In the genomic region with DNA sequence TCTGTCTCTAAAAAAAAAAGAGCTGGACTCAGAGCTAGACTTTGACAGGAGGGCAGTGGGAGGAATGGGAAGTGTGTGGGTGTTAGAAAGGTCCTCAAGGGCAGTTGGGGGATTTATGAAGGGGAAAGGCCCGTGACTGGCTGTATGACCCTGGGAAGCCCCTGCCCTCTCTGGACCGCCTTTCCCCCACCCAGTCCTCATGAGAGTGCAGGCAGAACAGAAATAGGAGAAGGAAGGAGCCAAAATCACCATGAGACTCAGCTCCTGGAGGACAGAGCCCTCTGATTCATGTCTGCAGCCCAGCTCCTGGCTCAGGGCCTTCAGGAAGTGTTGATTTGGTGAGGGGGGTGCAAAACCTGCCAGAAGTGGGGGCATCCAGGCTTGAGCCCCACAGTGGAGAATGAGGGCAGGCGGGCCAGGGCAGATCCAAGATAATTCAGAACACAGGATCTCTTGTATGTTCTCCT, we compare ENCODE assay signal across 10 cellular contexts. TPM values are rescaled to one million over a fixed set of nuclear protein-coding genes. Genes with fewer than 3 reads are reported as not detected.
A peak's percentile ranks its signal among the peaks of the same experiment; 100 is the strongest.
DNase-seq lines count a peak whose midpoint lies in the region; ATAC-seq and TF ChIP-seq lines count a peak whose summit lies in the region.
"Had no signal": no experiment of that assay in that cellular context is flagged by ENCODE, and none has a peak within 500 bp of the region (broad histone marks: within the 10 kb centered on the region; RNA-seq: fewer than 3 reads in every experiment).

No MANE protein-coding gene starts in this region.

- BruUV-seq in Caco-2 (replicated peaks; lab: Mats Ljungman, UMichigan): no TSS peak

- peak; percentile 52 for DNase-seq in GM20000 (ENCODE audit: low spot score)
- DNase-seq in mesenchymal stem cell: no peak
- DNase-seq in NCI-H128 (lab: John Stamatoyannopoulos, UW; ENCODE audit: unreplicated experiment): no peak
- no peak for DNase-seq in Caco-2
- DNase-seq: GOT3 had no signal

- peak overlapping the region; percentile 50 for H3K4me3 Mint-ChIP-seq in activated naive CD8-positive, alpha-beta T cell
- H3K4me3 Mint-ChIP-seq in Caco-2 (ENCODE audit: unreplicated experiment): no peak overlapping the region

- H2BK5ac ChIP-seq in mesenchymal stem cell (ENCODE audit: low read depth, low read length, poor library complexity, severe bottlenecking): no peak overlapping the region

- no peaks in the 10 kb centered on the region for H3K36me3 Mint-ChIP-seq in activated naive CD8-positive, alpha-beta T cell
- H3K36me3 Mint-ChIP-seq in Caco-2 (ENCODE audit: insufficient read depth, unreplicated experiment): peaks cover 11% of the 10 kb centered on the region

- H3K18ac ChIP-seq in mesenchymal stem cell (ENCODE audit: low read depth in 1 of 2, low read length in 2 of 2): peak overlapping the region; percentile 70 to 81

- H3K4me1 ChIP-seq in BLaER1 (peaks cover 55% of the 10 kb centered on the region), mesenchymal stem cell (ENCODE audit: control insufficient read depth, insufficient read depth, low read depth, low read length) (peaks cover 20% of the 10 kb centered on the region), Caco-2 (peaks cover 5% of the 10 kb centered on the region; the same call in 1 of the 2 replicates)

- H3K4ac ChIP-seq in mesenchymal stem cell (ENCODE audit: low read depth in 1 of 2, low read length in 2 of 2): no peak overlapping the region

- no peak overlapping the region for H3K4me3 ChIP-seq in BLaER1
- H3K4me3 ChIP-seq in mesenchymal stem cell (ENCODE audit: insufficient read depth in 1 of 2, low read depth in 1 of 2, low read length in 2 of 2): no peak overlapping the region
- no peak overlapping the region for H3K4me3 ChIP-seq in Caco-2 (ENCODE audit: low read depth, low read length)

- H3K9ac ChIP-seq in BLaER1: no peak overlapping the region
- peak overlapping the region; percentile 54 for H3K9ac ChIP-seq in mesenchymal stem cell (ENCODE audit: low read length)

- no peak overlapping the region for H4K91ac ChIP-seq in mesenchymal stem cell (ENCODE audit: low read length)

- H3K36me3 ChIP-seq in BLaER1 (peaks cover 25% of the 10 kb centered on the region), mesenchymal stem cell (ENCODE audit: control insufficient read depth in 1 of 2, insufficient read depth in 2 of 2, low read depth in 1 of 2, low read length in 2 of 2) (peaks cover 0 to 25% of the 10 kb centered on the region in 2 experiments), Caco-2 (ENCODE audit: control insufficient read depth, insufficient read depth, low read length) (peaks cover 1% of the 10 kb centered on the region; the same call in 1 of the 2 replicates)

- peak overlapping the region; percentile 62 to 79 for H2BK12ac ChIP-seq in mesenchymal stem cell (ENCODE audit: low read length in 2 of 2)

- H2BK120ac ChIP-seq in mesenchymal stem cell (ENCODE audit: low read depth, low read length): peak overlapping the region; percentile 64

- no peak overlapping the region for H3K23ac ChIP-seq in mesenchymal stem cell (ENCODE audit: low read length in 2 of 2)

- H3K9me3 Mint-ChIP-seq in activated naive CD8-positive, alpha-beta T cell (ENCODE audit: low read depth): no peaks in the 10 kb centered on the region
- H3K9me3 Mint-ChIP-seq in Caco-2 (ENCODE audit: unreplicated experiment): no peaks in the 10 kb centered on the region

- H3K9me3 ChIP-seq in BLaER1 (no peaks in the 10 kb centered on the region), mesenchymal stem cell (ENCODE audit: control insufficient read depth, low read length) (no peaks in the 10 kb centered on the region), Caco-2 (no peaks in the 10 kb centered on the region)

- no peaks in the 10 kb centered on the region for H3K27me3 Mint-ChIP-seq in activated naive CD8-positive, alpha-beta T cell
- H3K27me3 Mint-ChIP-seq in Caco-2 (ENCODE audit: insufficient read depth, unreplicated experiment): no peaks in the 10 kb centered on the region

- intact Hi-C loops in Caco-2 (cut with micrococcal nuclease; ENCODE audit: unreplicated experiment): no loop called here

- no peaks in the 10 kb centered on the region for H3K27me3 ChIP-seq in BLaER1
- no peaks in the 10 kb centered on the region for H3K27me3 ChIP-seq in mesenchymal stem cell (ENCODE audit: control insufficient read depth in 1 of 2, insufficient read depth in 1 of 2, low read length in 2 of 2)
- no peaks in the 10 kb centered on the region for H3K27me3 ChIP-seq in Caco-2 (replicated peaks; ENCODE audit: control insufficient read depth, insufficient read depth, low read length)

- POLR2A ChIA-PET in Caco-2 (lab: Charles Lee): interaction anchor here (0.6 kb wide), 1 partner anchor 9 kb away, joined by 3 read pairs; no protein-coding TSS in a partner anchor

- H2BK15ac ChIP-seq in mesenchymal stem cell (ENCODE audit: low read depth, poor library complexity, severe bottlenecking): peak overlapping the region; percentile 98

- H3K4me1 Mint-ChIP-seq in activated naive CD8-positive, alpha-beta T cell (ENCODE audit: low read depth): peaks cover 52% of the 10 kb centered on the region
- peaks cover 19% of the 10 kb centered on the region for H3K4me1 Mint-ChIP-seq in Caco-2 (ENCODE audit: low read depth, unreplicated experiment)

- H3K14ac ChIP-seq in mesenchymal stem cell (ENCODE audit: low read length in 2 of 2): no peak overlapping the region

- 89% methylated on average over 1 of the region's 3 CpGs for WGBS in mesenchymal stem cell

- no peaks in the 10 kb centered on the region for H4K20me1 ChIP-seq in BLaER1

- H2AFZ ChIP-seq in mesenchymal stem cell (ENCODE audit: low read depth, low read length): no peak overlapping the region

- H3K27ac Mint-ChIP-seq in activated naive CD8-positive, alpha-beta T cell: peak overlapping the region; percentile 51
- no peak overlapping the region for H3K27ac Mint-ChIP-seq in Caco-2 (ENCODE audit: unreplicated experiment)

- no peak for TF ChIP-seq CTCF in GM20000 (IDR thresholded peaks at IDR 0.05; ENCODE audit: extremely low read depth, missing control alignments)
- TF ChIP-seq CTCF in Caco-2 (IDR thresholded peaks at IDR 0.05; ENCODE audit: insufficient read depth in 1 of 2, low read depth in 1 of 2, low read length in 1 of 2, severe bottlenecking in 1 of 2, unreplicated experiment in 1 of 2): no peak

- CTCF ChIA-PET in Caco-2 (lab: Charles Lee): interaction anchor here (1.5 kb wide), 1 partner anchor 18 kb away, joined by 3 read pairs; no protein-coding TSS in a partner anchor

- ATAC-seq in HG02870 (IDR thresholded peaks at IDR 0.05; ENCODE audit: unreplicated experiment) (no peak), GM21825 (IDR thresholded peaks at IDR 0.05; ENCODE audit: unreplicated experiment) (no peak)

- H3K27ac ChIP-seq in BLaER1 (peak overlapping the region; percentile 43), mesenchymal stem cell (ENCODE audit: low read length, poor library complexity, severe bottlenecking) (no peak overlapping the region)

- H3K4me2 ChIP-seq in BLaER1: peak overlapping the region; percentile 24
- no peak overlapping the region for H3K4me2 ChIP-seq in mesenchymal stem cell (ENCODE audit: low read length, poor library complexity, severe bottlenecking)

- H3K79me1 ChIP-seq in mesenchymal stem cell (replicated peaks; ENCODE audit: low read length, poor library complexity, severe bottlenecking): no peaks in the 10 kb centered on the region

- H2AK5ac ChIP-seq in mesenchymal stem cell (ENCODE audit: low read length, severe bottlenecking): peak overlapping the region; percentile 71

- H4K8ac ChIP-seq in mesenchymal stem cell (ENCODE audit: low read length): peak overlapping the region; percentile 62

RNA-seq across cellular contexts. Expression of a gene that starts 8.7 kb away (rescaled TPM):
- polyA plus RNA-seq in mesenchymal stem cell (2013, experiment 1 of 2): 20.5 TPM
- polyA plus RNA-seq in mesenchymal stem cell (2013, experiment 2 of 2): 19.8 TPM
- 87.6 and 98.8 TPM in 2 replicates for total RNA-seq in Caco-2 (2022)

RNA-seq across cellular contexts. Expression of a gene that starts 17.3 kb away (rescaled TPM):
- polyA plus RNA-seq in mesenchymal stem cell (2013, experiment 1 of 2): 0.04 TPM
- polyA plus RNA-seq in mesenchymal stem cell (2013, experiment 2 of 2): 0.08 TPM
- total RNA-seq in Caco-2 (2022): 3.0 and 4.0 TPM in 2 replicates

RNA-seq across cellular contexts. Expression of a gene that starts 38.7 kb away (rescaled TPM):
- 0.12 TPM for polyA plus RNA-seq in mesenchymal stem cell (2013, experiment 1 of 2)
- polyA plus RNA-seq in mesenchymal stem cell (2013, experiment 2 of 2): 0.07 TPM
- 0.93 and 0.95 TPM in 2 replicates for total RNA-seq in Caco-2 (2022)

RNA-seq across cellular contexts. Expression of a gene that starts 47.6 kb away (rescaled TPM):
- not detected for polyA plus RNA-seq in mesenchymal stem cell (2013, experiment 1 of 2)
- polyA plus RNA-seq in mesenchymal stem cell (2013, experiment 2 of 2): not detected
- total RNA-seq in Caco-2 (2022): not detected in 2 replicates
- total RNA-seq: pulmonary artery endothelial cell had no signal
